ENCODE assay signal across 1 cellular context in the genomic region with DNA sequence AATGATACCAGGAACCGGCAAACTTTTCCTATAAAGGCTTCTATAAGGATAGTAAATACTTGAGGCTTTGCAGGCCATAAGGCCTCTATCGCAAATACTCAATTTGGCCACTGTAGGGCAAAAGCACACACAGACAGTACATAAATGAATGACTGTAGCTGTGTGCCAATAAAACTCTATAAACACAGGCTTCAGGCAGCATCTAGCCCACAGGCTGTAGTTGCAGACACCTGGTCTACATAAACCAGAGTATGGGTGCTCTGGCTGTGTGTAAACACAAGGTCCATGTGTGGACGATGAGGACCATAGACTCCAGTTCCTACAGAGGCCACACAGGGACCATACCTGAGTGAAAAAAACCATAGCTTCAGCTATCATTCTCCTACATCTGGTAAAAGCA.
TF ChIP-seq lines count a peak whose summit lies in the region.

No MANE protein-coding gene starts in this region.

TF ChIP-seq in H1, 55 proteins besides CTCF, POLR2A, EP300 and RAD21 (continued from another document):
- TF ChIP-seq SP4 (IDR thresholded peaks at IDR 0.05; ENCODE audit: low read length) (no peak), KDM4A (IDR thresholded peaks at IDR 0.05; ENCODE audit: low read depth, low read length, severe bottlenecking) (no peak), NRF1 (IDR thresholded peaks at IDR 0.05; ENCODE audit: low read depth, low read length) (no peak), ASH2L (IDR thresholded peaks at IDR 0.05; ENCODE audit: low read length) (no peak)
